ENCODE assay signal across 20 cellular contexts in genomic region chr15:99993262-99993661, GRCh38.
"Had no signal": no experiment of that assay in that cellular context is flagged by ENCODE, and none has a peak within 500 bp of the region (broad histone marks: within the 10 kb centered on the region; RNA-seq: fewer than 3 reads in every experiment).

No MANE protein-coding gene starts in this region.

- H3K36me3 ChIP-seq: Peyer's patch had no signal

- H3K27me3 Mint-ChIP-seq: activated CD4-positive, alpha-beta T cell treated with anti-CD3 and anti-CD28 coated beads, Interleukin-2, amount 10 ng/mL, durations not matched to agents 24 days and 14 days; activated naive CD8-positive, alpha-beta T cell treated with anti-CD3 and anti-CD28 coated beads, Interleukin-2, amount 50 U/mL, for 24 hours; T-helper 17 cell had no signal

- H3K27me3 ChIP-seq: Peyer's patch had no signal

- H3K4me3 Mint-ChIP-seq: activated B cell treated with CpG ODN at 0.5 μM for 24 hours; activated CD4-positive, alpha-beta T cell treated with anti-CD3 and anti-CD28 coated beads, Interleukin-2, amount 10 ng/mL, durations not matched to agents 24 days and 14 days; activated naive CD8-positive, alpha-beta T cell treated with anti-CD3 and anti-CD28 coated beads, Interleukin-2, amount 50 U/mL, for 24 hours; T-helper 17 cell had no signal

- ATAC-seq: activated naive CD8-positive, alpha-beta T cell treated with anti-CD3 and anti-CD28 coated beads, Interleukin-2, amount 50 U/mL, for 24 hours; T-helper 17 cell had no signal

- H3K27ac Mint-ChIP-seq: activated B cell treated with CpG ODN at 0.5 μM for 24 hours; activated CD4-positive, alpha-beta T cell treated with anti-CD3 and anti-CD28 coated beads, Interleukin-2, amount 10 ng/mL, durations not matched to agents 24 days and 14 days; activated naive CD8-positive, alpha-beta T cell treated with anti-CD3 and anti-CD28 coated beads, Interleukin-2, amount 50 U/mL, for 24 hours; T-helper 17 cell had no signal

- H3K4me1 Mint-ChIP-seq: activated B cell treated with CpG ODN at 0.5 μM for 24 hours; activated CD4-positive, alpha-beta T cell treated with anti-CD3 and anti-CD28 coated beads, Interleukin-2, amount 10 ng/mL, durations not matched to agents 24 days and 14 days; activated naive CD8-positive, alpha-beta T cell treated with anti-CD3 and anti-CD28 coated beads, Interleukin-2, amount 50 U/mL, for 24 hours had no signal

- H3K4me1 ChIP-seq: Peyer's patch had no signal

- H3K4me3 ChIP-seq: Peyer's patch had no signal

- H3K27ac ChIP-seq: Peyer's patch, RWPE1 had no signal

- DNase-seq: activated B cell treated with CpG ODN at 0.5 μM for 24 hours; activated CD4-positive, alpha-beta T cell treated with anti-CD3 and anti-CD28 coated beads for 1 hour; activated CD4-positive, alpha-beta T cell treated with anti-CD3 and anti-CD28 coated beads, Interleukin-2, amount 10 ng/mL, durations not matched to agents 24 days and 14 days; activated CD4-positive, alpha-beta T cell treated with anti-CD3 and anti-CD28 coated beads, Interleukin-2, amount 50 U/mL, for 48 hours; activated naive CD4-positive, alpha-beta T cell treated with anti-CD3 and anti-CD28 coated beads, Interleukin-2, amount 50 U/mL, for 16 hours; activated naive CD8-positive, alpha-beta T cell treated with anti-CD3 and anti-CD28 coated beads, Interleukin-2, amount 50 U/mL, for 24 hours; activated T-cell treated with anti-CD3 and anti-CD28 coated beads for 4 hours; amniotic stem cell; KG1; NCI-H1048; NCI-H146; NCI-H187 treated with DMSO at 0.1 percent for 48 hours; NCI-H2081 treated with DMSO at 0.1 percent for 48 hours; NCI-H446; NCI-H524; SIG-M5; T-helper 17 cell; T-helper 9 cell had no signal
